ENCODE assay signal across 22 cellular contexts in the genomic region with DNA sequence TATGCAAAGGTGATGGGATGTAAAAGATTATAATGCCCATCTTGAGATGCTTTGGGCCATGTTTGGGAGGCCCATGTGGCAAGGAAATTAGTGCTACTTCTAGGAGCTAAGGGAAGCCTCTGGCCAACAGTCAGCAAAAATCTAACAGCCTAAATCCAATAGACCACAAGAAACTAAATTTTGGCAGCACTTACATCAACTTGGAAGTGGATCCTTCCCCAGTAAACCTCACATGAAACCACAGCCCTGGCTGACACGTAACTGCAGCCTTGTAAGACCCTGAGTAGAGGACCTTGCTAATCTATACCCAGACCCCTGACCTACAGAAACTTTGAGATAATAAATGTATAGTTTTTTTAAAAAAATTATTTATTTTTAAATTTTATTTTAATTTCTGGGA.
"Had no signal": no experiment of that assay in that cellular context is flagged by ENCODE, and none has a peak within 500 bp of the region (broad histone marks: within the 10 kb centered on the region; RNA-seq: fewer than 3 reads in every experiment).

No MANE protein-coding gene starts in this region.

- H3K4me3 Mint-ChIP-seq: dendritic cell treated with granulocyte-macrophage colony-stimulating factor and Interleukin-4, amounts not matched to agents 40 ng/mL and 50 ng/mL, for 4 days; naive thymus-derived CD4-positive, alpha-beta T cell; nephron progenitor cell; stimulated activated memory B cell treated with anti-CD40 and anti-IgM and Interleukin-4, amounts not matched to agents 10 μg/mL and 1 μg/mL and 100 μg/mL, for 72 hours; stimulated activated naive CD8-positive, alpha-beta T cell treated with anti-CD3 and anti-CD28 coated beads, Interleukin-15, Interleukin-2, amounts not matched to agents 100 ng/mL and 50 ng/mL, for 24 hours had no signal

- H3K9me3 Mint-ChIP-seq: dendritic cell treated with granulocyte-macrophage colony-stimulating factor and Interleukin-4, amounts not matched to agents 40 ng/mL and 50 ng/mL, for 4 days; nephron progenitor cell; stimulated activated memory B cell treated with anti-CD40 and anti-IgM and Interleukin-4, amounts not matched to agents 10 μg/mL and 1 μg/mL and 100 μg/mL, for 72 hours; stimulated activated naive CD8-positive, alpha-beta T cell treated with anti-CD3 and anti-CD28 coated beads, Interleukin-15, Interleukin-2, amounts not matched to agents 100 ng/mL and 50 ng/mL, for 24 hours had no signal

- H3K27ac Mint-ChIP-seq: dendritic cell treated with granulocyte-macrophage colony-stimulating factor and Interleukin-4, amounts not matched to agents 40 ng/mL and 50 ng/mL, for 4 days; naive thymus-derived CD4-positive, alpha-beta T cell; nephron progenitor cell; stimulated activated naive CD8-positive, alpha-beta T cell treated with anti-CD3 and anti-CD28 coated beads, Interleukin-15, Interleukin-2, amounts not matched to agents 100 ng/mL and 50 ng/mL, for 24 hours had no signal

- H3K4me1 ChIP-seq: esophagus squamous epithelium, psoas muscle, testis, tibial nerve had no signal

- H3K9me3 ChIP-seq: esophagus squamous epithelium, psoas muscle, right lobe of liver, testis had no signal

- H3K27me3 ChIP-seq: esophagus squamous epithelium, heart left ventricle, right lobe of liver, spleen, testis, tibial nerve had no signal

- DNase-seq: esophagus squamous epithelium; heart left ventricle; hippocampal formation; kidney glomerular epithelial cell; mesendoderm; naive thymus-derived CD4-positive, alpha-beta T cell; nephron progenitor cell; psoas muscle; retina; right lobe of liver; spleen; stimulated activated CD4-positive, alpha-beta T cell treated with anti-CD3 and anti-CD28 coated beads, Interleukin-15, amount 100 ng/mL, for 24 hours; stimulated activated CD4-positive, alpha-beta T cell treated with anti-CD3 and anti-CD28 coated beads, Interleukin-1b, Interleukin-23, amount 100 ng/mL, for 48 hours; stimulated activated CD4-positive, alpha-beta T cell treated with anti-CD3 and anti-CD28 coated beads, Interleukin-4, amount 100 ng/mL, for 24 hours; testis had no signal

- H3K4me3 ChIP-seq: esophagus squamous epithelium, heart left ventricle, psoas muscle, right lobe of liver, spleen, testis, tibial nerve had no signal

- H3K27me3 Mint-ChIP-seq: stimulated activated memory B cell treated with anti-CD40 and anti-IgM and Interleukin-4, amounts not matched to agents 10 μg/mL and 1 μg/mL and 100 μg/mL, for 72 hours had no signal

- FAIRE-seq: colon, frontal cortex, islet of Langerhans had no signal

- H3K27ac ChIP-seq: esophagus squamous epithelium, heart left ventricle, psoas muscle, right lobe of liver, spleen, testis, tibial nerve had no signal

- H3K36me3 Mint-ChIP-seq: naive thymus-derived CD4-positive, alpha-beta T cell; stimulated activated memory B cell treated with anti-CD40 and anti-IgM and Interleukin-4, amounts not matched to agents 10 μg/mL and 1 μg/mL and 100 μg/mL, for 72 hours had no signal

- H3K36me3 ChIP-seq: esophagus squamous epithelium, heart left ventricle, right lobe of liver, spleen, tibial nerve had no signal
